In the genomic region with DNA sequence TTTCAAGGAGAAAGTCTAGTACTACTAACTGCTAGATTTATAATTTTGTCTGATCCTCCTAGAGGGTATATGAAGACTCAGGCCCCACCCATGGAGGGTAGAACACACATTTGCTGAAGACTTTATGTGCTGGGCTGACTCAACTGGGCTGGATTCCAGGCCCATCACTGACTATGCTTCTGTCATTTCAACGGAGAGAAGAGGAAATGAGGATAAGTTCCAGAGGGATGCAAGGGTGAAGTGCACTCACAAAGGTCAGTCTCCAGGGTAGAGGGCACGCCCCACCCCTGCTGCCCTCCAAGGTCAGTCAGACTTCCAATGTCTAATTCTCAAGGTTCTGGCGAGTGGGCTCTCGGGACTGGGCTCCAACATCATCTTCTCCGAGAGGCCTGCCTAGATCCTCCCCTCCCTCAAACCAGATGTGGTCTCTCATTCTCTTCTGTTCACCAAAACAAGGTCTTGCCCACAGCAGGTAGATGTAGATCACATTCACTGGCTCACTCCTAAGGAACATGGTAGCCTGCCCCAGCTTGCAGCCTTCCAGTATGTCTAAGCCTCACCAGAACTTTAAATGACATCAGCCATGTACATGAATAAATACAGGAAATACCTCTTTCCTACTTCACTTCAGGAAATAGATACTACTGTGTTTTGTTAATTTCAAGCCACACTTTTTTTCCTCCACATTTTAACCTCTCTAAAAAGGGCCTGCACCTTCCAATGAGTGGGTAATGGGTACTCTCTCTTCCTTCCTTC, we compare ENCODE assay signal across 12 cellular contexts. TPM values are rescaled to one million over a fixed set of nuclear protein-coding genes. Genes with fewer than 3 reads are reported as not detected.
A peak's percentile ranks its signal among the peaks of the same experiment; 100 is the strongest.
DNase-seq lines count a peak whose midpoint lies in the region; ATAC-seq, FAIRE-seq and TF ChIP-seq lines count a peak whose summit lies in the region.
"Had no signal": no experiment of that assay in that cellular context is flagged by ENCODE, and none has a peak within 500 bp of the region (broad histone marks: within the 10 kb centered on the region; RNA-seq: fewer than 3 reads in every experiment).

No MANE protein-coding gene starts in this region.

- H3K9me3 ChIP-seq in HepG2 (ENCODE audit: low read length): no peaks in the 10 kb centered on the region

- no peaks in the 10 kb centered on the region for H3K36me3 ChIP-seq in HepG2 (replicated peaks in 1 of 2; ENCODE audit: control insufficient read depth in 1 of 2, insufficient read depth in 2 of 2, low read length in 2 of 2)

- no peaks in the 10 kb centered on the region for H3K9me3 Mint-ChIP-seq in chondrocyte (ENCODE audit: low read depth)
- H3K9me3 Mint-ChIP-seq: CD8-positive, alpha-beta T cell; GM23338 had no signal

- intact Hi-C loops in HepG2 (cut with micrococcal nuclease; ENCODE audit: unreplicated experiment): loop anchor here (10.0 kb wide), 1 partner anchor 557 kb away; the partner anchor contains the start of gene CABP2

- no peak for FAIRE-seq in HepG2 (lab: Jason Lieb, UNC)

- H3K4me3 Mint-ChIP-seq in chondrocyte (ENCODE audit: unreplicated experiment): no peak overlapping the region
- H3K4me3 Mint-ChIP-seq: brain; CD8-positive, alpha-beta T cell; GM23338 had no signal

- no peaks in the 10 kb centered on the region for H4K20me1 ChIP-seq in HepG2 (ENCODE audit: insufficient read depth, low read length)

- no peak overlapping the region for H3K9ac ChIP-seq in HepG2 (ENCODE audit: insufficient read depth, low read depth, low read length)

- TF ChIP-seq CTCF in chondrocyte (IDR thresholded peaks at IDR 0.05): no peak
- no peak for TF ChIP-seq CTCF in HepG2 (CRISPR knock-in tag; IDR thresholded peaks at IDR 0.05)
- no peak for TF ChIP-seq CTCF in GM13977 (IDR thresholded peaks at IDR 0.05; ENCODE audit: extremely low read depth, insufficient read depth, missing control alignments)

- no peak overlapping the region for H2AFZ ChIP-seq in HepG2 (ENCODE audit: low read length)
- H2AFZ ChIP-seq: GM23338 had no signal

- DNase-seq in AG08395 (ENCODE audit: low spot score): peak; percentile 73
- peak; percentile 21 for DNase-seq in LoVo (ENCODE audit: low spot score)
- DNase-seq in chondrocyte (ENCODE audit: low spot score): no peak
- no peak for DNase-seq in HepG2 (ENCODE audit: low spot score)
- no peak for DNase-seq in GM13977 (ENCODE audit: low spot score)
- DNase-seq in mucosa of gallbladder (ENCODE audit: low spot score): no peak
- no peak for DNase-seq in GF-D8 (lab: John Stamatoyannopoulos, UW)
- no peak for DNase-seq in NCI-H1694 treated with DMSO at 0.1 percent for 48 hours (lab: John Stamatoyannopoulos, UW)
- DNase-seq: CD8-positive, alpha-beta T cell; NCI-H1417 had no signal

- TF ChIP-seq POLR2A in HepG2 (IDR thresholded peaks at IDR 0.05; ENCODE audit: insufficient read depth in 1 of 2, low read depth in 2 of 2, low read length in 2 of 2): no peak

- CTCF ChIA-PET in HepG2 (lab: Yijun Ruan, JAX; ENCODE audit: low intra/inter-chr PET ratio, low total read pairs): no interaction called here

- no peaks in the 10 kb centered on the region for H3K27me3 Mint-ChIP-seq in chondrocyte (ENCODE audit: low read depth)

- ATAC-seq in HepG2: no peak
- ATAC-seq: CD8-positive, alpha-beta T cell; GM23338 had no signal

- 30% methylated on average over 5 of the region's 5 CpGs for WGBS in HepG2 (ENCODE audit: low lambda C conversion rate)

- POLR2A ChIA-PET in HepG2 (lab: Yijun Ruan, JAX): no interaction called here

- no peaks in the 10 kb centered on the region for H3K27me3 ChIP-seq in HepG2 (ENCODE audit: control insufficient read depth in 1 of 2, insufficient read depth in 2 of 2, low read length in 2 of 2)

- no peak overlapping the region for H3K4me3 ChIP-seq in HepG2 (replicated peaks in 1 of 3; ENCODE audit: insufficient read depth in 1 of 3, low read depth in 2 of 3, low read length in 3 of 3)
- H3K4me3 ChIP-seq: GM23338 had no signal

- peaks cover 44% of the 10 kb centered on the region for H3K4me1 Mint-ChIP-seq in chondrocyte (ENCODE audit: low read depth)
- H3K4me1 Mint-ChIP-seq: GM23338 had no signal

- H3K4me1 ChIP-seq in HepG2 (ENCODE audit: insufficient read depth, low read length): peaks cover 82% of the 10 kb centered on the region

- no peaks in the 10 kb centered on the region for H3K79me2 ChIP-seq in HepG2 (ENCODE audit: insufficient read depth, low read length)

- BruUV-seq in HepG2 (replicated peaks; lab: Mats Ljungman, UMichigan): no TSS peak

- TF ChIP-seq EP300 in HepG2 (IDR thresholded peaks at IDR 0.05; ENCODE audit: low read depth in 2 of 2, low read length in 2 of 2): no peak
- no peak for TF ChIP-seq EP300 in HepG2 (CRISPR knock-in tag; IDR thresholded peaks at IDR 0.05; ENCODE audit: borderline replicate concordance)

- no peak overlapping the region for H3K27ac ChIP-seq in HepG2 (ENCODE audit: extremely low read length, insufficient read depth, low read length)

- no peaks in the 10 kb centered on the region for H3K36me3 Mint-ChIP-seq in chondrocyte (ENCODE audit: low read depth)
- H3K36me3 Mint-ChIP-seq: brain; CD8-positive, alpha-beta T cell had no signal

- in situ Hi-C loops in HepG2 (cut with HindIII; ENCODE audit: extremely low pct_ligation_motif_present, low pct_unique_long_range_greater_than_20kb): no loop called here
- in situ Hi-C loops in GM13977 (cut with MboI; ENCODE audit: low pct_unique_long_range_greater_than_20kb, low sequenced_read_pairs, unreplicated experiment): no loop called here

- no peak for TF ChIP-seq RAD21 in HepG2 (CRISPR knock-in tag; IDR thresholded peaks at IDR 0.05)

- no peak overlapping the region for H3K4me2 ChIP-seq in HepG2 (ENCODE audit: low read depth, low read length)
- H3K4me2 ChIP-seq: GM23338 had no signal

- peak overlapping the region; percentile 92 for H3K27ac Mint-ChIP-seq in chondrocyte (ENCODE audit: unreplicated experiment)
- H3K27ac Mint-ChIP-seq: CD8-positive, alpha-beta T cell; GM23338 had no signal

RNA-seq across cellular contexts. Expression of gene C11orf86, which starts 7.3 kb away (rescaled TPM):
- total RNA-seq in chondrocyte (not detected in 3 replicates), HepG2 (2016; rRNA removed; fragmentation: Illumina TruSeq; extraction: Trizol) (0.11 and 0.17 TPM in 2 replicates), mucosa of gallbladder (not detected)
- total RNA-seq in HepG2 (2016; cell fraction: cytosol; rRNA removed; fragmentation: Illumina TruSeq; extraction: Trizol; ENCODE audit: low read depth): not detected in 2 replicates
- total RNA-seq in HepG2 (2016; cell fraction: insoluble cytoplasmic fraction; rRNA removed; fragmentation: Illumina TruSeq; extraction: Trizol): 0.09 TPM in 1 of 2 replicates, not detected in the other
- total RNA-seq in HepG2 (2016; cell fraction: membrane; rRNA removed; fragmentation: Illumina TruSeq; extraction: Trizol): 0.19 TPM in 1 of 2 replicates, not detected in the other
- total RNA-seq in HepG2 (2016; cell fraction: nucleus; rRNA removed; fragmentation: Illumina TruSeq; extraction: Trizol): not detected in 2 replicates
- polyA plus RNA-seq in HepG2 (2011; rRNA removed): 0.10 and 0.18 TPM in 2 replicates
- 0.11 and 0.18 TPM in 2 replicates for polyA plus RNA-seq in HepG2 (2011; cell fraction: cytosol; rRNA removed)
- 0.16 TPM in 1 of 2 replicates, not detected in the other for polyA plus RNA-seq in HepG2 (2011; cell fraction: nucleus; rRNA removed)
- polyA plus RNA-seq in HepG2 (2012): 0.13 and 0.16 TPM in 2 replicates
- 0.11 TPM in 1 of 2 replicates, not detected in the other for polyA plus RNA-seq in HepG2 (2016; cell fraction: cytosol; fragmentation: Illumina TruSeq; extraction: Trizol; ENCODE audit: low read depth)
- polyA plus RNA-seq in HepG2 (2016; cell fraction: insoluble cytoplasmic fraction; fragmentation: Illumina TruSeq; extraction: Trizol; ENCODE audit: low read depth): not detected in 2 replicates
- polyA plus RNA-seq in HepG2 (2016; cell fraction: membrane; fragmentation: Illumina TruSeq; extraction: Trizol; ENCODE audit: low read depth): 0.21 TPM in 1 of 2 replicates, not detected in the other
- not detected in 2 replicates for polyA plus RNA-seq in HepG2 (2016; cell fraction: nucleus; fragmentation: Illumina TruSeq; extraction: Trizol; ENCODE audit: insufficient read depth, low read depth)
- 15.6 TPM in 1 of 2 replicates, not detected in the other for polyA minus RNA-seq in HepG2 (2011; rRNA and poly(A)+ RNA removed; ENCODE audit: low replicate concordance)
- not detected in 2 replicates for polyA minus RNA-seq in HepG2 (2011; cell fraction: cytosol; rRNA and poly(A)+ RNA removed)
- polyA minus RNA-seq in HepG2 (2011; cell fraction: nucleus; rRNA and poly(A)+ RNA removed): 0.52 TPM in 1 of 2 replicates, not detected in the other
- total RNA-seq: CD8-positive, alpha-beta T cell had no signal

RNA-seq across cellular contexts. Expression of gene PC, which starts 9.7 kb away (rescaled TPM):
- total RNA-seq in chondrocyte (12.3 to 33.7 TPM (median 14.2 TPM) in 3 replicates), HepG2 (2016; rRNA removed; fragmentation: Illumina TruSeq; extraction: Trizol) (32.6 and 39.0 TPM in 2 replicates), mucosa of gallbladder (24.7 TPM)
- 4.6 and 5.9 TPM in 2 replicates for total RNA-seq in HepG2 (2016; cell fraction: cytosol; rRNA removed; fragmentation: Illumina TruSeq; extraction: Trizol; ENCODE audit: low read depth)
- 28.7 and 37.9 TPM in 2 replicates for total RNA-seq in HepG2 (2016; cell fraction: insoluble cytoplasmic fraction; rRNA removed; fragmentation: Illumina TruSeq; extraction: Trizol)
- 11.9 and 12.9 TPM in 2 replicates for total RNA-seq in HepG2 (2016; cell fraction: membrane; rRNA removed; fragmentation: Illumina TruSeq; extraction: Trizol)
- total RNA-seq in HepG2 (2016; cell fraction: nucleus; rRNA removed; fragmentation: Illumina TruSeq; extraction: Trizol): 28.9 and 34.0 TPM in 2 replicates
- polyA plus RNA-seq in HepG2 (2011; rRNA removed): 27.2 and 29.0 TPM in 2 replicates
- 29.7 and 35.1 TPM in 2 replicates for polyA plus RNA-seq in HepG2 (2011; cell fraction: cytosol; rRNA removed)
- 127 and 178 TPM in 2 replicates for polyA plus RNA-seq in HepG2 (2011; cell fraction: nucleus; rRNA removed)
- 36.8 and 44.9 TPM in 2 replicates for polyA plus RNA-seq in HepG2 (2012)
- polyA plus RNA-seq in HepG2 (2016; cell fraction: cytosol; fragmentation: Illumina TruSeq; extraction: Trizol; ENCODE audit: low read depth): 5.4 and 6.3 TPM in 2 replicates
- polyA plus RNA-seq in HepG2 (2016; cell fraction: insoluble cytoplasmic fraction; fragmentation: Illumina TruSeq; extraction: Trizol; ENCODE audit: low read depth): 32.2 and 39.6 TPM in 2 replicates
- 8.2 and 9.4 TPM in 2 replicates for polyA plus RNA-seq in HepG2 (2016; cell fraction: membrane; fragmentation: Illumina TruSeq; extraction: Trizol; ENCODE audit: low read depth)
- polyA plus RNA-seq in HepG2 (2016; cell fraction: nucleus; fragmentation: Illumina TruSeq; extraction: Trizol; ENCODE audit: insufficient read depth, low read depth): 54.7 and 57.4 TPM in 2 replicates
- 64.1 and 66.8 TPM in 2 replicates for polyA minus RNA-seq in HepG2 (2011; rRNA and poly(A)+ RNA removed; ENCODE audit: low replicate concordance)
- polyA minus RNA-seq in HepG2 (2011; cell fraction: cytosol; rRNA and poly(A)+ RNA removed): 36.4 and 37.4 TPM in 2 replicates
- polyA minus RNA-seq in HepG2 (2011; cell fraction: nucleus; rRNA and poly(A)+ RNA removed): 29.3 and 32.8 TPM in 2 replicates

RNA-seq across cellular contexts. Expression of gene SYT12, which starts 55.1 kb away (rescaled TPM):
- total RNA-seq in chondrocyte (7.2 to 15.3 TPM (median 7.2 TPM) in 3 replicates), HepG2 (2016; rRNA removed; fragmentation: Illumina TruSeq; extraction: Trizol) (0.02 TPM in 1 of 2 replicates, not detected in the other), mucosa of gallbladder (0.58 TPM)
- under 0.01 and 0.09 TPM in 2 replicates for total RNA-seq in HepG2 (2016; cell fraction: cytosol; rRNA removed; fragmentation: Illumina TruSeq; extraction: Trizol; ENCODE audit: low read depth)
- not detected in 2 replicates for total RNA-seq in HepG2 (2016; cell fraction: insoluble cytoplasmic fraction; rRNA removed; fragmentation: Illumina TruSeq; extraction: Trizol)
- total RNA-seq in HepG2 (2016; cell fraction: membrane; rRNA removed; fragmentation: Illumina TruSeq; extraction: Trizol): 0.03 TPM in 1 of 2 replicates, not detected in the other
- not detected in 2 replicates for total RNA-seq in HepG2 (2016; cell fraction: nucleus; rRNA removed; fragmentation: Illumina TruSeq; extraction: Trizol)
- polyA plus RNA-seq in HepG2 (2011; rRNA removed): 0.01 and 0.07 TPM in 2 replicates
- 0.03 TPM in 2 replicates for polyA plus RNA-seq in HepG2 (2011; cell fraction: cytosol; rRNA removed)
- 0.05 and 0.10 TPM in 2 replicates for polyA plus RNA-seq in HepG2 (2011; cell fraction: nucleus; rRNA removed)
- 0.04 TPM in 2 replicates for polyA plus RNA-seq in HepG2 (2012)
- not detected in 2 replicates for polyA plus RNA-seq in HepG2 (2016; cell fraction: cytosol; fragmentation: Illumina TruSeq; extraction: Trizol; ENCODE audit: low read depth)
- polyA plus RNA-seq in HepG2 (2016; cell fraction: insoluble cytoplasmic fraction; fragmentation: Illumina TruSeq; extraction: Trizol; ENCODE audit: low read depth): not detected in 2 replicates
- not detected in 2 replicates for polyA plus RNA-seq in HepG2 (2016; cell fraction: membrane; fragmentation: Illumina TruSeq; extraction: Trizol; ENCODE audit: low read depth)
- not detected in 2 replicates for polyA plus RNA-seq in HepG2 (2016; cell fraction: nucleus; fragmentation: Illumina TruSeq; extraction: Trizol; ENCODE audit: insufficient read depth, low read depth)
- 0.02 and 20.9 TPM in 2 replicates for polyA minus RNA-seq in HepG2 (2011; rRNA and poly(A)+ RNA removed; ENCODE audit: low replicate concordance)
- 0.09 TPM in 1 of 2 replicates, not detected in the other for polyA minus RNA-seq in HepG2 (2011; cell fraction: cytosol; rRNA and poly(A)+ RNA removed)
- 0.26 TPM in 1 of 2 replicates, not detected in the other for polyA minus RNA-seq in HepG2 (2011; cell fraction: nucleus; rRNA and poly(A)+ RNA removed)
- total RNA-seq: CD8-positive, alpha-beta T cell had no signal

Comparison
In these comparisons a context has a peak if more than half of its experiments do, and no peak if none do; other contexts are left out.
1. DNase-seq: peak in AG08395 (single experiment) and LoVo (single experiment); none in chondrocyte (single experiment), HepG2 (single experiment), GM13977 (single experiment), mucosa of gallbladder (single experiment), GF-D8 (single experiment) and NCI-H1694 treated with DMSO at 0.1 percent for 48 hours (single experiment).